Comparison of ENCODE assay signal across 26 cellular contexts in genomic region chr2:78397198-78397597, GRCh38.
A peak's percentile ranks its signal among the peaks of the same experiment; 100 is the strongest.
DNase-seq lines count a peak whose midpoint lies in the region; ATAC-seq and TF ChIP-seq lines count a peak whose summit lies in the region.
"Had no signal": no experiment of that assay in that cellular context is flagged by ENCODE, and none has a peak within 500 bp of the region (broad histone marks: within the 10 kb centered on the region; RNA-seq: fewer than 3 reads in every experiment).

No MANE protein-coding gene starts in this region.

- H3K9ac ChIP-seq in H9 (ENCODE audit: extremely low read depth, insufficient read length, low read length) = no peak overlapping the region
- H3K9ac ChIP-seq in mammary epithelial cell (ENCODE audit: insufficient read depth, low read length) = no peak overlapping the region
- H3K9ac ChIP-seq: BLaER1 had no signal

- H3K27me3 Mint-ChIP-seq in H9 (ENCODE audit: low read depth) (no peaks in the 10 kb centered on the region), WTC11 (ENCODE audit: low read depth) (no peaks in the 10 kb centered on the region; the same call in none of the 2 replicates)
- no peaks in the 10 kb centered on the region for H3K27me3 Mint-ChIP-seq in effector memory CD8-positive, alpha-beta T cell
- H3K27me3 Mint-ChIP-seq: CD4-positive, alpha-beta memory T cell; CD4-positive, CD25-positive, alpha-beta regulatory T cell; CD8-positive, alpha-beta memory T cell had no signal

- H2AK5ac ChIP-seq in H9 (ENCODE audit: insufficient read length, low read length) = no peak overlapping the region

- no peaks in the 10 kb centered on the region for H3K79me1 ChIP-seq in H9 (ENCODE audit: insufficient read depth, low read depth, low read length, poor library complexity, severe bottlenecking)

- H2BK15ac ChIP-seq in H9 (ENCODE audit: low read depth, low read length) = no peak overlapping the region

- H3K18ac ChIP-seq in H9 (ENCODE audit: insufficient read length, low read depth, low read length) = no peak overlapping the region

- no peak overlapping the region for H2BK20ac ChIP-seq in H9 (ENCODE audit: low read depth, low read length, poor library complexity, severe bottlenecking)

- no peak overlapping the region for H4K91ac ChIP-seq in H9 (ENCODE audit: insufficient read length, low read depth, low read length)

- H3K27me3 ChIP-seq in H9 (ENCODE audit: insufficient read depth, low read length) = no peaks in the 10 kb centered on the region
- no peaks in the 10 kb centered on the region for H3K27me3 ChIP-seq in iPS DF 6.9 (ENCODE audit: control insufficient read depth, insufficient read depth, low read length)
- no peaks in the 10 kb centered on the region for H3K27me3 ChIP-seq in mammary epithelial cell (ENCODE audit: insufficient read depth, low read length)
- H3K27me3 ChIP-seq: BE2C, BLaER1 had no signal

- H3K4ac ChIP-seq in H9 (ENCODE audit: low read depth, low read length) = no peak overlapping the region

- H3K27ac Mint-ChIP-seq in H9 = no peak overlapping the region
- H3K27ac Mint-ChIP-seq in WTC11 = no peak overlapping the region
- no peak overlapping the region for H3K27ac Mint-ChIP-seq in effector memory CD8-positive, alpha-beta T cell
- H3K27ac Mint-ChIP-seq: CD14-positive monocyte; CD4-positive, alpha-beta memory T cell; CD4-positive, CD25-positive, alpha-beta regulatory T cell; CD8-positive, alpha-beta memory T cell had no signal

- no TSS peak for BruUV-seq in mammary epithelial cell (replicated peaks; lab: Mats Ljungman, UMichigan)

- peaks cover 0 to 22% (median 0%) of the 10 kb centered on the region in 3 experiments; a peak in 2 of 7 replicates for H3K36me3 Mint-ChIP-seq in H9 (ENCODE audit: insufficient read depth in 1 of 3, low read depth in 3 of 3)
- peaks cover 12% of the 10 kb centered on the region; the same call in 1 of the 2 replicates for H3K36me3 Mint-ChIP-seq in WTC11
- no peaks in the 10 kb centered on the region for H3K36me3 Mint-ChIP-seq in effector memory CD8-positive, alpha-beta T cell (ENCODE audit: insufficient read depth)
- H3K36me3 Mint-ChIP-seq: CD14-positive monocyte; CD4-positive, alpha-beta memory T cell; CD4-positive, CD25-positive, alpha-beta regulatory T cell had no signal

- H3K4me1 ChIP-seq in H9 (ENCODE audit: insufficient read depth, low read length) (no peaks in the 10 kb centered on the region), iPS DF 6.9 (ENCODE audit: control insufficient read depth, insufficient read depth, low read length) (no peaks in the 10 kb centered on the region), mammary epithelial cell (ENCODE audit: insufficient read depth, low read length) (no peaks in the 10 kb centered on the region)
- H3K4me1 ChIP-seq: BE2C, BLaER1 had no signal

- H3K4me3 Mint-ChIP-seq in H9 (no peak overlapping the region), WTC11 (no peak overlapping the region)
- no peak overlapping the region for H3K4me3 Mint-ChIP-seq in effector memory CD8-positive, alpha-beta T cell
- H3K4me3 Mint-ChIP-seq: CD14-positive monocyte; CD4-positive, alpha-beta memory T cell; CD4-positive, CD25-positive, alpha-beta regulatory T cell; CD8-positive, alpha-beta memory T cell had no signal

- H2BK5ac ChIP-seq in H9 (ENCODE audit: insufficient read length, low read length) = no peak overlapping the region

- H2BK120ac ChIP-seq in H9 (ENCODE audit: low read depth, low read length, poor library complexity, severe bottlenecking) = no peak overlapping the region

- no peak overlapping the region for H3K23ac ChIP-seq in H9 (ENCODE audit: insufficient read length, low read depth, low read length)

- in situ Hi-C loops in mammary epithelial cell (cut with MboI; ENCODE audit: low sequenced_read_pairs in 2 of 2) = no loop called here

- H3K9me3 ChIP-seq in H9 (ENCODE audit: control insufficient read depth, low read depth, low read length) (no peaks in the 10 kb centered on the region), iPS DF 6.9 (ENCODE audit: control insufficient read depth, insufficient read depth, low read length) (no peaks in the 10 kb centered on the region), mammary epithelial cell (replicated peaks; ENCODE audit: insufficient read depth, low read length) (peaks cover 15% of the 10 kb centered on the region)
- H3K9me3 ChIP-seq: BE2C, BLaER1 had no signal

- no peak overlapping the region for H4K8ac ChIP-seq in H9 (replicated peaks; ENCODE audit: insufficient read length, low read depth, low read length)

- H3K79me2 ChIP-seq in H9 (ENCODE audit: insufficient read depth, low read length) (no peaks in the 10 kb centered on the region), mammary epithelial cell (ENCODE audit: insufficient read depth, low read length) (no peaks in the 10 kb centered on the region)

- WGBS in H9 (ENCODE audit: extremely low coverage, insufficient read length, low lambda C conversion rate) = no CpG with 5 or more reads among the region's 6 CpGs
- WGBS in iPS DF 6.9 (ENCODE audit: insufficient coverage, insufficient read length) = no CpG with 5 or more reads among the region's 6 CpGs
- WGBS in mammary epithelial cell (ENCODE audit: low coverage, missing lambda C conversion rate) = 90% methylated on average over 5 of the region's 6 CpGs

- peaks cover 4 to 16% of the 10 kb centered on the region in 2 experiments; a peak in 2 of 5 replicates for H3K9me3 Mint-ChIP-seq in H9
- H3K9me3 Mint-ChIP-seq in WTC11 = peaks cover 37% of the 10 kb centered on the region
- peaks cover 19 to 33% of the 10 kb centered on the region in 2 donors for H3K9me3 Mint-ChIP-seq in effector memory CD8-positive, alpha-beta T cell

- H4K5ac ChIP-seq in H9 (ENCODE audit: insufficient read length, low read depth, low read length) = no peak overlapping the region

- H3K4me3 ChIP-seq in iPS DF 6.9 (ENCODE audit: low read length) = no peak overlapping the region
- no peak overlapping the region for H3K4me3 ChIP-seq in mammary epithelial cell (replicated peaks in 1 of 3; ENCODE audit: insufficient read depth in 1 of 3, low read depth in 2 of 3, low read length in 3 of 3)
- H3K4me3 ChIP-seq: BLaER1, GM12878 had no signal

- H3K36me3 ChIP-seq in iPS DF 6.9 (ENCODE audit: control insufficient read depth, insufficient read depth, low read length) (no peaks in the 10 kb centered on the region), mammary epithelial cell (ENCODE audit: insufficient read depth, low read length) (no peaks in the 10 kb centered on the region)
- H3K36me3 ChIP-seq: BE2C, BLaER1 had no signal

- H3K4me2 ChIP-seq in H9 (ENCODE audit: insufficient read depth, insufficient read length, low read length) (no peak overlapping the region), mammary epithelial cell (ENCODE audit: insufficient read depth, low read depth, low read length) (no peak overlapping the region)
- H3K4me2 ChIP-seq: BLaER1 had no signal

- H3K4me1 Mint-ChIP-seq in H9 (no peaks in the 10 kb centered on the region), WTC11 (no peaks in the 10 kb centered on the region)
- H3K4me1 Mint-ChIP-seq in effector memory CD8-positive, alpha-beta T cell (ENCODE audit: low read depth in 2 of 2) = no peaks in the 10 kb centered on the region
- H3K4me1 Mint-ChIP-seq: CD14-positive monocyte; CD4-positive, alpha-beta memory T cell; CD4-positive, CD25-positive, alpha-beta regulatory T cell; CD8-positive, alpha-beta memory T cell had no signal

- intact Hi-C loops in mammary epithelial cell (cut with micrococcal nuclease) = no loop called here

- H3K14ac ChIP-seq in H9 (ENCODE audit: insufficient read depth, low read length) = no peak overlapping the region

- H3K27ac ChIP-seq in H9 (ENCODE audit: insufficient read length, low read depth, low read length) (no peak overlapping the region), iPS DF 6.9 (ENCODE audit: low read length) (no peak overlapping the region), mammary epithelial cell (ENCODE audit: insufficient read depth, low read depth, low read length) (no peak overlapping the region)
- H3K27ac ChIP-seq: BLaER1 had no signal

- CTCF ChIA-PET in WTC11 (lab: Charles Lee) (interaction anchor here (1.2 kb wide), 1 partner anchor 276 kb away, joined by 5 read pairs; no protein-coding TSS in a partner anchor), mammary epithelial cell (lab: Charles Lee; ENCODE audit: low non-redundant PET) (no interaction called here)

- no peaks in the 10 kb centered on the region for H4K20me1 ChIP-seq in H9 (ENCODE audit: control insufficient read depth, insufficient read depth, insufficient read length)
- no peaks in the 10 kb centered on the region for H4K20me1 ChIP-seq in mammary epithelial cell (ENCODE audit: insufficient read depth, low read length)
- H4K20me1 ChIP-seq: BLaER1 had no signal

- no peaks in the 10 kb centered on the region for H3K23me2 ChIP-seq in H9 (ENCODE audit: insufficient read length, low read depth, low read length, poor library complexity, severe bottlenecking)

- H2AFZ ChIP-seq in H9 (ENCODE audit: low read length) (no peak overlapping the region), mammary epithelial cell (ENCODE audit: low read depth, low read length) (no peak overlapping the region)

- ATAC-seq in WTC11 (peak; percentile 79), GM19467 (IDR thresholded peaks at IDR 0.05; ENCODE audit: unreplicated experiment) (no peak)
- no peak for ATAC-seq in effector memory CD8-positive, alpha-beta T cell (replicated peaks)
- ATAC-seq: GM12878 had no signal

- no peak overlapping the region for H3K56ac ChIP-seq in H9 (ENCODE audit: insufficient read length, low read depth, low read length)

- H2BK12ac ChIP-seq in H9 (ENCODE audit: insufficient read length, low read depth, low read length) = no peak overlapping the region

- no peak overlapping the region for H3T11ph ChIP-seq in H9 (ENCODE audit: low read length)

- dilution Hi-C loops in mammary epithelial cell (cut with HindIII; ENCODE audit: low sequenced_read_pairs) = no loop called here

- TF ChIP-seq CTCF in H9 (conservative IDR thresholded peaks at IDR 0.05) = 0 out of 3 replicates have a peak, but pooled peaks have one; percentile 14
- TF ChIP-seq CTCF in WTC11 (IDR thresholded peaks at IDR 0.05) = no peak
- no peak for TF ChIP-seq CTCF in mammary epithelial cell (conservative IDR thresholded peaks at IDR 0.05 in 1 of 2, IDR thresholded peaks at IDR 0.05 in 1 of 2; ENCODE audit: extremely low read depth in 1 of 2, insufficient read depth in 1 of 2, low read depth in 1 of 2, low read length in 2 of 2)

- DNase-seq in H9 (peak; percentile 28), WTC11 (ENCODE audit: low spot score) (no peak), iPS DF 6.9 (ENCODE audit: low read depth, low spot score) (peak; percentile 1), mesenteric fat pad (ENCODE audit: low spot score) (peak; percentile 55), mammary epithelial cell (no peak), NCI-H187 (lab: John Stamatoyannopoulos, UW) (no peak)
- no peak for DNase-seq in effector memory CD8-positive, alpha-beta T cell
- DNase-seq: 8988T; ACHN; BE2C; C1 segment of cervical spinal cord; CD4-positive, alpha-beta memory T cell; CD4-positive, CD25-positive, alpha-beta regulatory T cell; CD8-positive, alpha-beta memory T cell; COR-L47; DMS 273 treated with DMSO at 0.1 percent for 48 hours; DMS153; DMS53; DMS79; DND-41; EL; GDM1 had no signal

- POLR2A ChIA-PET in WTC11 (lab: Charles Lee) = no interaction called here

TF ChIP-seq in WTC11, 78 proteins besides CTCF, POLR2A, EP300 and RAD21 (continues in another document):
- TF ChIP-seq ZNF671 (CRISPR knock-in tag; IDR thresholded peaks at IDR 0.05) = no peak
- TF ChIP-seq ESRRA (CRISPR knock-in tag; IDR thresholded peaks at IDR 0.05; ENCODE audit: borderline replicate concordance) = no peak

Comparison
In these comparisons a context has a peak if more than half of its experiments do, and no peak if none do; other contexts are left out.
1. DNase-seq: peak in H9 (single experiment), iPS DF 6.9 (single experiment) and mesenteric fat pad (single experiment); none in WTC11 (single experiment), mammary epithelial cell (single experiment), effector memory CD8-positive, alpha-beta T cell (0 of 3) and NCI-H187 (0 of 2).